ENCODE assay signal across 20 cellular contexts in the genomic region with DNA sequence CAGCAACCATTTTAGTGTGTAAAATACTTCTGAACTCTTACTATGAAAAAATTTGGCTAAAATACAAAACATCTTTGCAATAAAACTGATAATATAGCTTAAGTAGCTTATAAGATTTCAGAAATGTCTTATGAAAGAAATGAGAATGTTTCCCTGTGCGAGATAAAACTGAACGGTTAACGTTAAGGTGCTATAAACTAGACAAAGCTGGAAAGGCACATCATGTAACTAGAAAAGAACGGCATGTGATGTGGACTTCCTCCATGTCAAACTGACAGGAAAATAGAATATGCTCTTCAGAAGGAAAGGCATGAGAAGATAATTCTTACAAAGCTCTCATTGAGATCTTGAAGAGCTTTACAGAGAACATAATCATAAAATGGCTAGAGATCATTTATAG. TPM values are rescaled to one million over a fixed set of nuclear protein-coding genes. Genes with fewer than 3 reads are reported as not detected.
DNase-seq lines count a peak whose midpoint lies in the region; ATAC-seq and FAIRE-seq lines count a peak whose summit lies in the region.
"Had no signal": no experiment of that assay in that cellular context is flagged by ENCODE, and none has a peak within 500 bp of the region (broad histone marks: within the 10 kb centered on the region; RNA-seq: fewer than 3 reads in every experiment).

No MANE protein-coding gene starts in this region.

- peaks cover 52% of the 10 kb centered on the region for H3K36me3 Mint-ChIP-seq in T-helper 2 cell treated with Interferon-gamma antibody and Interleukin-4, amounts not matched to agents 5 μg/mL and 100 μg/mL, for 36 hours (ENCODE audit: low read depth)
- peaks cover 0 to 16% of the 10 kb centered on the region in 2 donors for H3K36me3 Mint-ChIP-seq in naive B cell

- no peak for DNase-seq in T-helper 2 cell treated with Interferon-gamma antibody and Interleukin-4, amounts not matched to agents 5 μg/mL and 100 μg/mL, for 36 hours (ENCODE audit: low spot score)
- no peak for DNase-seq in T-helper 2 cell
- DNase-seq in GM19239 (ENCODE audit: insufficient read length, low spot score) = no peak
- DNase-seq in amniotic epithelial cell (ENCODE audit: low read depth) = peak; percentile 53
- no peak for DNase-seq in naive B cell
- DNase-seq in midbrain (lab: John Stamatoyannopoulos, UW) = no peak
- no peak for DNase-seq in D341Med (ENCODE audit: low spot score)
- DNase-seq: activated CD4-positive, alpha-beta T cell treated with anti-CD3 and anti-CD28 coated beads, Interleukin-2, amount 50 U/mL, for 48 hours; activated effector memory CD4-positive, alpha-beta T cell treated with Interleukin-2 at 50 U/mL for 16 hours; GDM1; heart left ventricle; NK-92 treated with Interleukin-12 subunit alpha and Interleukin-12 subunit beta, amount 100 ng/mL, for 24 hours; psoas muscle; stimulated activated naive CD4-positive, alpha-beta T cell treated with Interleukin-2 at 50 U/mL for 16 hours had no signal

- ATAC-seq in naive B cell (ENCODE audit: low read depth in 2 of 2) = no peak
- ATAC-seq in GM21619 (IDR thresholded peaks at IDR 0.05; ENCODE audit: unreplicated experiment) = no peak
- ATAC-seq: esophagus mucosa, psoas muscle had no signal

- no peak overlapping the region for H3K4me3 Mint-ChIP-seq in T-helper 2 cell treated with Interferon-gamma antibody and Interleukin-4, amounts not matched to agents 5 μg/mL and 100 μg/mL, for 36 hours
- H3K4me3 Mint-ChIP-seq in naive B cell = no peak overlapping the region
- H3K4me3 Mint-ChIP-seq: dendritic cell treated with granulocyte-macrophage colony-stimulating factor and Interleukin-4, amounts not matched to agents 40 ng/mL and 50 ng/mL, for 4 days had no signal

- no peaks in the 10 kb centered on the region for H3K27me3 Mint-ChIP-seq in T-helper 2 cell treated with Interferon-gamma antibody and Interleukin-4, amounts not matched to agents 5 μg/mL and 100 μg/mL, for 36 hours (ENCODE audit: low read depth)
- H3K27me3 Mint-ChIP-seq in naive B cell = no peaks in the 10 kb centered on the region
- H3K27me3 Mint-ChIP-seq: dendritic cell treated with granulocyte-macrophage colony-stimulating factor and Interleukin-4, amounts not matched to agents 40 ng/mL and 50 ng/mL, for 4 days had no signal

- H3K4me1 Mint-ChIP-seq in T-helper 2 cell treated with Interferon-gamma antibody and Interleukin-4, amounts not matched to agents 5 μg/mL and 100 μg/mL, for 36 hours (ENCODE audit: low read depth) = peaks cover 45% of the 10 kb centered on the region
- H3K4me1 Mint-ChIP-seq in naive B cell = peaks cover 60 to 83% (median 74%) of the 10 kb centered on the region in 3 donors

- peak; percentile 80 for FAIRE-seq in GM19239 (lab: Jason Lieb, UNC)
- FAIRE-seq: A204.1, GM12892, keratinocyte had no signal

- H3K27ac Mint-ChIP-seq in T-helper 2 cell treated with Interferon-gamma antibody and Interleukin-4, amounts not matched to agents 5 μg/mL and 100 μg/mL, for 36 hours = peak overlapping the region; percentile 44
- H3K27ac Mint-ChIP-seq in naive B cell = peak overlapping the region in 5 of 6 donors; percentile 4 to 83 (median 71)
- H3K27ac Mint-ChIP-seq: dendritic cell treated with granulocyte-macrophage colony-stimulating factor and Interleukin-4, amounts not matched to agents 40 ng/mL and 50 ng/mL, for 4 days had no signal

- H3K9me3 Mint-ChIP-seq in T-helper 2 cell treated with Interferon-gamma antibody and Interleukin-4, amounts not matched to agents 5 μg/mL and 100 μg/mL, for 36 hours = peaks cover 33% of the 10 kb centered on the region
- peaks cover 0 to 17% (median 4%) of the 10 kb centered on the region in 7 donors for H3K9me3 Mint-ChIP-seq in naive B cell

RNA-seq across cellular contexts. Expression of a gene that starts 36.5 kb away (rescaled TPM):
- polyA plus RNA-seq in naive B cell (ENCODE audit: low read depth in 6 of 6) = 10 to 100 TPM; 40.2 to 48.7 (median 42.6) TPM

RNA-seq across cellular contexts. Expression of a gene that starts 59.2 kb away (rescaled TPM):
- under 1 TPM in 1 of 6 donors, not detected in 5; 0.31 TPM for polyA plus RNA-seq in naive B cell (ENCODE audit: low read depth in 6 of 6)
